1 cellular context compared by ENCODE assay signal in the genomic region with DNA sequence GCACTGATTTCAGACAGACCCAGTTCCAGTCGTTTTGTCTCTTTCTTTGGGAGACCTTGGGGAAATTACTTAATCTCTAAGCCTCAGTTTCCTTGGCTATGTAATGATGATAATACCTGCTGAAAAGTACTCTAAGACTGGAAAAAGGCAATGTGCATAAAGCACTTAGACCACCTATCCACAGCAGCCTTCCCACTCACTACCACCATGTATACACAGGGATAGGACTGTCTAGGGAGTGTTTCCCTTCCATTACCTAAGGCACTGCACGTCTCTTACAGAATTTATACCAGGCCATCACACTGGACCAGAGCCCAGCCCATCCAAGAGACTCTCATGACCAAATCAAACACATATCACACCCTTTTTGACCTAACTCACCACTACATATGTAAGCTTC.
A peak's percentile ranks its signal among the peaks of the same experiment; 100 is the strongest.
TF ChIP-seq lines count a peak whose summit lies in the region.

No MANE protein-coding gene starts in this region.

TF ChIP-seq in WTC11, 78 proteins besides CTCF, POLR2A, EP300 and RAD21:
- TF ChIP-seq, protein P1, sequence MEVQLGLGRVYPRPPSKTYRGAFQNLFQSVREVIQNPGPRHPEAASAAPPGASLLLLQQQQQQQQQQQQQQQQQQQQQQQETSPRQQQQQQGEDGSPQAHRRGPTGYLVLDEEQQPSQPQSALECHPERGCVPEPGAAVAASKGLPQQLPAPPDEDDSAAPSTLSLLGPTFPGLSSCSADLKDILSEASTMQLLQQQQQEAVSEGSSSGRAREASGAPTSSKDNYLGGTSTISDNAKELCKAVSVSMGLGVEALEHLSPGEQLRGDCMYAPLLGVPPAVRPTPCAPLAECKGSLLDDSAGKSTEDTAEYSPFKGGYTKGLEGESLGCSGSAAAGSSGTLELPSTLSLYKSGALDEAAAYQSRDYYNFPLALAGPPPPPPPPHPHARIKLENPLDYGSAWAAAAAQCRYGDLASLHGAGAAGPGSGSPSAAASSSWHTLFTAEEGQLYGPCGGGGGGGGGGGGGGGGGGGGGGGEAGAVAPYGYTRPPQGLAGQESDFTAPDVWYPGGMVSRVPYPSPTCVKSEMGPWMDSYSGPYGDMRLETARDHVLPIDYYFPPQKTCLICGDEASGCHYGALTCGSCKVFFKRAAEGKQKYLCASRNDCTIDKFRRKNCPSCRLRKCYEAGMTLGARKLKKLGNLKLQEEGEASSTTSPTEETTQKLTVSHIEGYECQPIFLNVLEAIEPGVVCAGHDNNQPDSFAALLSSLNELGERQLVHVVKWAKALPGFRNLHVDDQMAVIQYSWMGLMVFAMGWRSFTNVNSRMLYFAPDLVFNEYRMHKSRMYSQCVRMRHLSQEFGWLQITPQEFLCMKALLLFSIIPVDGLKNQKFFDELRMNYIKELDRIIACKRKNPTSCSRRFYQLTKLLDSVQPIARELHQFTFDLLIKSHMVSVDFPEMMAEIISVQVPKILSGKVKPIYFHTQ (CRISPR knock-in tag; IDR thresholded peaks at IDR 0.05), result 0 out of 2 replicates have a peak, but pooled peaks have one; percentile 35
- TF ChIP-seq, protein P2, sequence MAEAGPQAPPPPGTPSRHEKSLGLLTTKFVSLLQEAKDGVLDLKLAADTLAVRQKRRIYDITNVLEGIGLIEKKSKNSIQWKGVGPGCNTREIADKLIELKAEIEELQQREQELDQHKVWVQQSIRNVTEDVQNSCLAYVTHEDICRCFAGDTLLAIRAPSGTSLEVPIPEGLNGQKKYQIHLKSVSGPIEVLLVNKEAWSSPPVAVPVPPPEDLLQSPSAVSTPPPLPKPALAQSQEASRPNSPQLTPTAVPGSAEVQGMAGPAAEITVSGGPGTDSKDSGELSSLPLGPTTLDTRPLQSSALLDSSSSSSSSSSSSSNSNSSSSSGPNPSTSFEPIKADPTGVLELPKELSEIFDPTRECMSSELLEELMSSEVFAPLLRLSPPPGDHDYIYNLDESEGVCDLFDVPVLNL (CRISPR knock-in tag; IDR thresholded peaks at IDR 0.05; ENCODE audit: borderline replicate concordance, low read depth), result no peak
- TF ChIP-seq GABPB1 (CRISPR knock-in tag; IDR thresholded peaks at IDR 0.05) (no peak), ZNF423 (CRISPR knock-in tag; IDR thresholded peaks at IDR 0.05) (no peak), ATF1 (CRISPR knock-in tag; IDR thresholded peaks at IDR 0.05) (no peak)
- TF ChIP-seq, protein P3, sequence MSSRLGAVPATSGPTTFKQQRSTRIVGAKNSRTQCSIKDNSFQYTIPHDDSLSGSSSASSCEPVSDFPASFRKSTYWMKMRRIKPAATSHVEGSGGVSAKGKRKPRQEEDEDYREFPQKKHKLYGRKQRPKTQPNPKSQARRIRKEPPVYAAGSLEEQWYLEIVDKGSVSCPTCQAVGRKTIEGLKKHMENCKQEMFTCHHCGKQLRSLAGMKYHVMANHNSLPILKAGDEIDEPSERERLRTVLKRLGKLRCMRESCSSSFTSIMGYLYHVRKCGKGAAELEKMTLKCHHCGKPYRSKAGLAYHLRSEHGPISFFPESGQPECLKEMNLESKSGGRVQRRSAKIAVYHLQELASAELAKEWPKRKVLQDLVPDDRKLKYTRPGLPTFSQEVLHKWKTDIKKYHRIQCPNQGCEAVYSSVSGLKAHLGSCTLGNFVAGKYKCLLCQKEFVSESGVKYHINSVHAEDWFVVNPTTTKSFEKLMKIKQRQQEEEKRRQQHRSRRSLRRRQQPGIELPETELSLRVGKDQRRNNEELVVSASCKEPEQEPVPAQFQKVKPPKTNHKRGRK (CRISPR knock-in tag; IDR thresholded peaks at IDR 0.05; ENCODE audit: borderline replicate concordance), result no peak
